Comparison of ENCODE assay signal across 1 cellular context in the genomic region with DNA sequence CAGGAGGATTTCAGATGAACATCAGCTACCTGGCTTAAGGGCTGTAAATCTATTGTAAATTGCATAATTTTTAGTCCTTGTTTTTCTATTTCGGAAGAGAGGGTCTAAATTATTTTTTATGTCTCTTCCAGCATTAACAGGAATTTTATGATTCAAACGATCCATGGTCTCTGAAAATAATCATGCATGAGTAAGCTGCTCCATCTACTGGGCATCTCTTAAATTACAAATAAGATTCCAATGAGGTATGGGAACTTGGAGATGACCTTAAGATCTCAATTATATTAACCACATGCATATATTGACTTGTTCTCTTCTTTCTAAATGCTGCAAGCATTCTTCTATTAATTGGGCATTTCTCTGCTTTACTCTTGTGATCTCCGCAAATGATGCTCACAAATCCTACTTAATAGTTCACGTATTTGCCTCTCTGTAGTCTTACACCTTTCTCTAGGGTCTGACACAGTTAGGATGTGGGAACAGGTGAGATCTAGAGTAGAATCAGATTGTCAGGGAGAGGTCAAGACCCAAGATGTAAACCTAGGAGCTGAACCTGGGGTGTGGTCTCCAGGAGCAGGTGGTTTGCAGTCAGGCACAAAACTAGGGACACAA.
TF ChIP-seq lines count a peak whose summit lies in the region.

No MANE protein-coding gene starts in this region.

TF ChIP-seq in IMR-90, 13 proteins besides CTCF, POLR2A, EP300 and RAD21 (continued from another document):
- TF ChIP-seq, protein P1, sequence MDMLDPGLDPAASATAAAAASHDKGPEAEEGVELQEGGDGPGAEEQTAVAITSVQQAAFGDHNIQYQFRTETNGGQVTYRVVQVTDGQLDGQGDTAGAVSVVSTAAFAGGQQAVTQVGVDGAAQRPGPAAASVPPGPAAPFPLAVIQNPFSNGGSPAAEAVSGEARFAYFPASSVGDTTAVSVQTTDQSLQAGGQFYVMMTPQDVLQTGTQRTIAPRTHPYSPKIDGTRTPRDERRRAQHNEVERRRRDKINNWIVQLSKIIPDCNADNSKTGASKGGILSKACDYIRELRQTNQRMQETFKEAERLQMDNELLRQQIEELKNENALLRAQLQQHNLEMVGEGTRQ (IDR thresholded peaks at IDR 0.05; ENCODE audit: low read depth, low read length), result no peak
TF ChIP-seq in IMR-90: peak in this region for 1.
